3 cellular contexts compared by ENCODE assay signal in genomic region chrX:153632612-153632980, GRCh38.
TF ChIP-seq lines count a peak whose summit lies in the region.

No MANE protein-coding gene starts in this region.

TF ChIP-seq in SK-N-SH, 30 proteins besides CTCF, POLR2A, EP300 and RAD21:
- TF ChIP-seq FOSL2 (IDR thresholded peaks at IDR 0.05; ENCODE audit: borderline replicate concordance, low read depth) (no peak), TAF1 (IDR thresholded peaks at IDR 0.05; ENCODE audit: borderline replicate concordance, low read depth, low read length) (no peak), REST (IDR thresholded peaks at IDR 0.05; ENCODE audit: low read depth, low read length) (no peak), MEF2A (IDR thresholded peaks at IDR 0.05; ENCODE audit: borderline replicate concordance, low read depth) (no peak), PBX3 (IDR thresholded peaks at IDR 0.05) (no peak), RFX5 (IDR thresholded peaks at IDR 0.05; ENCODE audit: low read length) (no peak), TEAD4 (IDR thresholded peaks at IDR 0.05; ENCODE audit: borderline replicate concordance, insufficient read depth) (no peak), MAX (IDR thresholded peaks at IDR 0.05; ENCODE audit: low read depth) (no peak), YY1 (IDR thresholded peaks at IDR 0.05; ENCODE audit: low read depth) (no peak), POLR2AphosphoS5 (IDR thresholded peaks at IDR 0.05; ENCODE audit: low read depth, low read length) (no peak), EZH2phosphoT487 (IDR thresholded peaks at IDR 0.05; ENCODE audit: borderline replicate concordance, low read depth) (no peak), ELF1 (IDR thresholded peaks at IDR 0.05) (no peak)

TF ChIP-seq in SK-N-SH treated with all-trans-retinoic acid at 6 μM for 48 hours, 23 proteins besides CTCF, POLR2A, EP300 and RAD21:
- TF ChIP-seq ISL1 (CRISPR knock-in tag; IDR thresholded peaks at IDR 0.05) (no peak), CREB5 (CRISPR knock-in tag; IDR thresholded peaks at IDR 0.05; ENCODE audit: low read depth) (no peak), ZFP30 (CRISPR knock-in tag; IDR thresholded peaks at IDR 0.05) (no peak), BACH2 (CRISPR knock-in tag; IDR thresholded peaks at IDR 0.05; ENCODE audit: borderline replicate concordance) (no peak), ZFP3 (CRISPR knock-in tag; IDR thresholded peaks at IDR 0.05) (no peak), TOX (CRISPR knock-in tag; IDR thresholded peaks at IDR 0.05; ENCODE audit: borderline replicate concordance) (no peak), ZNF8 (CRISPR knock-in tag; IDR thresholded peaks at IDR 0.05) (no peak), PPARA (CRISPR knock-in tag; IDR thresholded peaks at IDR 0.05; ENCODE audit: borderline replicate concordance) (no peak), ZNF565 (CRISPR knock-in tag; conservative IDR thresholded peaks at IDR 0.05; ENCODE audit: low read depth) (no peak), CSDC2 (CRISPR knock-in tag; IDR thresholded peaks at IDR 0.05) (no peak), OSR1 (CRISPR knock-in tag; IDR thresholded peaks at IDR 0.05) (no peak), GLIS3 (CRISPR knock-in tag; IDR thresholded peaks at IDR 0.05) (no peak), ZC3H10 (CRISPR knock-in tag; IDR thresholded peaks at IDR 0.05) (no peak)
TF ChIP-seq in SK-N-SH treated with all-trans-retinoic acid at 6 μM for 48 hours: peak in this region for 0.

TF ChIP-seq in HepG2, 621 proteins besides CTCF, POLR2A, EP300 and RAD21:
- TF ChIP-seq ZNF687 (CRISPR knock-in tag; IDR thresholded peaks at IDR 0.05): peak; percentile 45; the same call in 1 of the 2 replicates
- TF ChIP-seq TMF1 (CRISPR knock-in tag; IDR thresholded peaks at IDR 0.05; ENCODE audit: low read depth): no peak
- TF ChIP-seq AGO2 (optimal IDR thresholded peaks at IDR 0.05; ENCODE audit: low read depth, low read length): peak; percentile 59
- no peak for TF ChIP-seq TSC22D2 (CRISPR knock-in tag; IDR thresholded peaks at IDR 0.05; ENCODE audit: borderline replicate concordance)
